ENCODE assay signal across 8 cellular contexts in the genomic region with DNA sequence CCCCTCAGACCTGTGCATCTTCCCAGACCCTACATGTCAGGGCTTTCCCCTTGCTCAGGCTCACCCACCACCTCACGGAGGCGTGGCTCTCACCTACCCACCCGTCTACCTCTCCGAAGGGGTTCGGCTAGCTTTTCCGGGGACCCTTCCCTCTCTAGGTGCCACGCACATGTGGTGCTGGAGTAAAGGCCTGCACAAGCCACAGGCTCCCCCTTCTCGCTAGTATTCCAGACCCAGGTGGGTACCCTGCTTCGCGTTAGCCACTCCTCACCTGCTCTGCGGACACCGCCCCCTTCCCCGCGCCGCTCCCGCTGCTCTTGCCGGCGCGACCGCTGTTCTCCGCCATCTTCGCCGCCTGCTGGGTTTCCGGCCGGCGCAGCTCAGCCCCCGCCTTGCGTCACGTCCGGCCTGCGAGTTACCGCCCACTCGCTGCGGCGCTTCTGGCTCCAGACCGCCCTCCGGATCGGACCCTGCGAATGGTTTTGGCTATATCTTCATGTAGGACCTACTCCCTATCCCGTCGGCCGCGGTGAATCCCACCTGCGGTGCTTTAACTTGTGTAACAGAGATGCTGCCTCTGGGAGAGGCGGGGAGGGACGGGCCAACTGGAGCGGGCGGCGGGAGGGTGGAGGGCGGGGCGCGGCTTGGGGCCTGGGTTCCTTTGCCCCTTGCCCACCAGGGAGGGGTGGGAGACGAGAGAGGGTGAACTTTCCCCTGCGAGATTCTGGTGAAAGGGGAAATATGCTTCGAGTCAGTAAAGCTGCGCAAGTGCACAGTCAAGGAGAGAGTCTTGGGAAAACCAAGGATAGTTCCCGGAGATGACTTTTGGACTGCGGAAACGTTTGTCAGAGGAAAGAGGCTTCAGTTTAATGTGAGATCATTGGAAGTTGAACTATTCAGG. TPM values are rescaled to one million over a fixed set of nuclear protein-coding genes. Genes with fewer than 3 reads are reported as not detected.
A peak's percentile ranks its signal among the peaks of the same experiment; 100 is the strongest.
DNase-seq lines count a peak whose midpoint lies in the region; ATAC-seq and TF ChIP-seq lines count a peak whose summit lies in the region.

A gene with protein sequence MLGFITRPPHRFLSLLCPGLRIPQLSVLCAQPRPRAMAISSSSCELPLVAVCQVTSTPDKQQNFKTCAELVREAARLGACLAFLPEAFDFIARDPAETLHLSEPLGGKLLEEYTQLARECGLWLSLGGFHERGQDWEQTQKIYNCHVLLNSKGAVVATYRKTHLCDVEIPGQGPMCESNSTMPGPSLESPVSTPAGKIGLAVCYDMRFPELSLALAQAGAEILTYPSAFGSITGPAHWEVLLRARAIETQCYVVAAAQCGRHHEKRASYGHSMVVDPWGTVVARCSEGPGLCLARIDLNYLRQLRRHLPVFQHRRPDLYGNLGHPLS (plus strand): TSS at position 425 of the 901 bp plus-strand sequence. CDS start 72 bp downstream, at position 497.
A gene with protein sequence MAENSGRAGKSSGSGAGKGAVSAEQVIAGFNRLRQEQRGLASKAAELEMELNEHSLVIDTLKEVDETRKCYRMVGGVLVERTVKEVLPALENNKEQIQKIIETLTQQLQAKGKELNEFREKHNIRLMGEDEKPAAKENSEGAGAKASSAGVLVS (minus strand): TSS at position 357 of the 901 bp plus-strand sequence. CDS start 11 bp downstream, at position 346.

- CTCF ChIA-PET in activated B cell treated with CpG ODN at 0.5 μM for 24 hours (lab: Charles Lee), result interaction anchor here (0.6 to 1.8 kb wide), 5 partner anchors 14 to 97 kb away, joined by 3 to 10 read pairs (median 4); a partner anchor contains a TSS

- peaks cover 23% of the 10 kb centered on the region for H3F3A ChIP-seq in smooth muscle cell (ENCODE audit: low read depth)

- peak within 1 kb of the TSS; percentile 89 for H3K27ac Mint-ChIP-seq in activated B cell treated with CpG ODN at 0.5 μM for 24 hours

- TF ChIP-seq CTCF in activated B cell treated with CpG ODN at 0.5 μM for 24 hours (IDR thresholded peaks at IDR 0.05), result no peak
- TF ChIP-seq CTCF in smooth muscle cell (IDR thresholded peaks at IDR 0.05; ENCODE audit: borderline replicate concordance, insufficient read depth, poor library complexity, severe bottlenecking), result no peak

- H3K27ac ChIP-seq in caudate nucleus (ENCODE audit: low read depth, low read length) (peak within 1 kb of the TSS; percentile 94), smooth muscle cell (ENCODE audit: low read depth) (peak within 1 kb of the TSS; percentile 100)

- no peaks in the 10 kb centered on the region for H3K9me3 Mint-ChIP-seq in activated B cell treated with CpG ODN at 0.5 μM for 24 hours

- in situ Hi-C loops in ACHN (cut with HindIII; ENCODE audit: low pct_ligation_motif_present, low pct_unique_long_range_greater_than_20kb, low sequenced_read_pairs), result no loop called here

- peak within 1 kb of the TSS; percentile 89 for H3K4me3 ChIP-seq in smooth muscle cell

- H2AFZ ChIP-seq in smooth muscle cell (ENCODE audit: low read depth), result peak within 1 kb of the TSS; percentile 94

- intact Hi-C loops in activated B cell treated with CpG ODN at 0.5 μM for 24 hours (cut with micrococcal nuclease), result loop anchor here (1.0 to 2.0 kb wide), 4 partner anchors 14 to 73 kb away; a partner anchor contains a TSS

- peaks cover 58% of the 10 kb centered on the region for H3K36me3 Mint-ChIP-seq in activated B cell treated with CpG ODN at 0.5 μM for 24 hours (ENCODE audit: low read depth)

- H3K27me3 Mint-ChIP-seq in activated B cell treated with CpG ODN at 0.5 μM for 24 hours, result no peaks in the 10 kb centered on the region

- peaks cover 87% of the 10 kb centered on the region for H3K4me1 Mint-ChIP-seq in activated B cell treated with CpG ODN at 0.5 μM for 24 hours

- peaks cover 59% of the 10 kb centered on the region for H3K79me2 ChIP-seq in smooth muscle cell (ENCODE audit: low read depth)

- WGBS in smooth muscle cell (ENCODE audit: low lambda C conversion rate), result under 1% methylated on average over 57 of the region's 59 CpGs

- H3K9me3 ChIP-seq in smooth muscle cell (replicated peaks; ENCODE audit: low read depth), result no peaks in the 10 kb centered on the region

- peak within 1 kb of the TSS; percentile 98 for H3K9ac ChIP-seq in smooth muscle cell (ENCODE audit: low read depth)

- H3K27me3 ChIP-seq in smooth muscle cell (ENCODE audit: low read depth), result no peaks in the 10 kb centered on the region

- peaks cover 27% of the 10 kb centered on the region for H4K20me1 ChIP-seq in smooth muscle cell (ENCODE audit: low read depth)

- POLR2A ChIA-PET in activated B cell treated with CpG ODN at 0.5 μM for 24 hours (lab: Charles Lee), result interaction anchor here (0.6 to 3.7 kb wide), 22 partner anchors 10 to 772 kb away, joined by 3 to 43 read pairs (median 6); a partner anchor contains a TSS

- H3K4me2 ChIP-seq in smooth muscle cell, result peak within 1 kb of the TSS; percentile 95

- H3K36me3 ChIP-seq in smooth muscle cell (ENCODE audit: low read depth), result no peaks in the 10 kb centered on the region

- H3K4me1 ChIP-seq in smooth muscle cell (ENCODE audit: low read depth), result peaks cover 11% of the 10 kb centered on the region

- H3K4me3 Mint-ChIP-seq in activated B cell treated with CpG ODN at 0.5 μM for 24 hours, result peak within 1 kb of the TSS; percentile 92

- DNase-seq in ACHN, result peak; percentile 89
- peak; percentile 83 for DNase-seq in NCI-H2171 treated with DMSO at 0.1 percent for 48 hours (lab: John Stamatoyannopoulos, UW)
- peak; percentile 84 for DNase-seq in activated B cell treated with CpG ODN at 0.5 μM for 24 hours
- DNase-seq in caudate nucleus (lab: John Stamatoyannopoulos, UW), result peak in 60 of 61 donors; percentile 10 to 89 (median 74)
- peak; percentile 92 for DNase-seq in iPS-NIHi7 (ENCODE audit: extremely low spot score)
- DNase-seq in smooth muscle cell (lab: John Stamatoyannopoulos, UW; ENCODE audit: unreplicated experiment), result peak; percentile 54

- peak; percentile 81 for ATAC-seq in GM18868 (IDR thresholded peaks at IDR 0.05; ENCODE audit: unreplicated experiment)
- ATAC-seq in HG03103 (IDR thresholded peaks at IDR 0.05; ENCODE audit: low read depth, unreplicated experiment), result peak; percentile 71
- peak; percentile 77 for ATAC-seq in activated B cell treated with CpG ODN at 0.5 μM for 24 hours (ENCODE audit: low read depth)

RNA-seq across cellular contexts. Expression of the first gene that starts in this region (rescaled TPM):
- total RNA-seq in activated B cell treated with CpG ODN at 0.5 μM for 24 hours, result 40.5 and 43.9 TPM in 2 replicates
- total RNA-seq in smooth muscle cell, result 33.6 and 37.2 TPM in 2 replicates
- polyA plus RNA-seq in smooth muscle cell, result 37.6 and 53.0 TPM in 2 replicates

RNA-seq across cellular contexts. Expression of the second gene that starts in this region (rescaled TPM):
- total RNA-seq in activated B cell treated with CpG ODN at 0.5 μM for 24 hours, result 43.8 and 67.9 TPM in 2 replicates
- 49.0 and 82.0 TPM in 2 replicates for total RNA-seq in smooth muscle cell
- 139 and 150 TPM in 2 replicates for polyA plus RNA-seq in smooth muscle cell

Comparison
In these comparisons a context has a peak if more than half of its experiments do, and no peak if none do; other contexts are left out.
1. Peak in every context shown above with its lines: DNase-seq, ATAC-seq, H3K4me3 ChIP-seq and H3K27ac ChIP-seq.